ENCODE assay signal across 8 cellular contexts in genomic region chr5:44808435-44809214, GRCh38. TPM values are rescaled to one million over a fixed set of nuclear protein-coding genes. Genes with fewer than 3 reads are reported as not detected.
DNase-seq lines count a peak whose midpoint lies in the region; ATAC-seq and TF ChIP-seq lines count a peak whose summit lies in the region.

Gene MRPS30, plus strand, starts transcription at chr5:44808947. Its CDS starts 16 bp downstream, at chr5:44808963.

- no peaks in the 10 kb centered on the region for H3K9me3 Mint-ChIP-seq in dendritic cell treated with granulocyte-macrophage colony-stimulating factor and Interleukin-4, amounts not matched to agents 40 ng/mL and 50 ng/mL, for 4 days

- no peaks in the 10 kb centered on the region for H3K27me3 ChIP-seq in left lung

- peaks cover 0 to 25% of the 10 kb centered on the region in 2 donors for H3K36me3 ChIP-seq in left lung

- peak in 1 of 2 donors; percentile 28 for TF ChIP-seq CTCF in left lung (IDR thresholded peaks at IDR 0.05)

- ATAC-seq in GM19328 (IDR thresholded peaks at IDR 0.05; ENCODE audit: unreplicated experiment) = peak; percentile 98
- peak; percentile 97 for ATAC-seq in HG03521 (IDR thresholded peaks at IDR 0.05; ENCODE audit: unreplicated experiment)
- ATAC-seq in left lung = peak; percentile 99

- H3K4me1 ChIP-seq in left lung = peaks cover 12 to 26% of the 10 kb centered on the region in 2 donors

- H3K27ac Mint-ChIP-seq in dendritic cell treated with granulocyte-macrophage colony-stimulating factor and Interleukin-4, amounts not matched to agents 40 ng/mL and 50 ng/mL, for 4 days = peak within 1 kb of the TSS; percentile 92

- H3K4me3 ChIP-seq in left lung = peak within 1 kb of the TSS; percentile 73 to 90

- H3K27me3 Mint-ChIP-seq in dendritic cell treated with granulocyte-macrophage colony-stimulating factor and Interleukin-4, amounts not matched to agents 40 ng/mL and 50 ng/mL, for 4 days = no peaks in the 10 kb centered on the region

- intact Hi-C loops in dendritic cell treated with granulocyte-macrophage colony-stimulating factor and Interleukin-4, amounts not matched to agents 40 ng/mL and 50 ng/mL, for 4 days (cut with micrococcal nuclease) = loop anchor here (10.0 kb wide), 1 partner anchor 1494 kb away; the partner anchor contains the start of gene HMGCS1
- intact Hi-C loops in left lung (cut with DNase I) = no loop called here

- peaks cover 20% of the 10 kb centered on the region for H3K36me3 Mint-ChIP-seq in dendritic cell treated with granulocyte-macrophage colony-stimulating factor and Interleukin-4, amounts not matched to agents 40 ng/mL and 50 ng/mL, for 4 days (ENCODE audit: low read depth)

- DNase-seq in C1 segment of cervical spinal cord (lab: John Stamatoyannopoulos, UW) (peak; percentile 47 to 99 (median 90)), NCI-H748 (lab: John Stamatoyannopoulos, UW; ENCODE audit: unreplicated experiment) (peak; percentile 100), left lung (peak; percentile 89 to 93)
- peak; percentile 69 to 95 for DNase-seq in activated CD4-positive, alpha-beta T cell treated with anti-CD3 and anti-CD28 coated beads, Interleukin-2, amount 50 U/mL, for 24 hours (ENCODE audit: low read depth in 1 of 2, low spot score in 1 of 2)
- DNase-seq in stimulated activated CD4-positive, alpha-beta T cell treated with anti-CD3 and anti-CD28 coated beads, Interleukin-4, amount 100 ng/mL, for 1 hour = peak; percentile 78

- H3K4me3 Mint-ChIP-seq in dendritic cell treated with granulocyte-macrophage colony-stimulating factor and Interleukin-4, amounts not matched to agents 40 ng/mL and 50 ng/mL, for 4 days = peak within 1 kb of the TSS; percentile 89

- peaks cover 15% of the 10 kb centered on the region for H3K4me1 Mint-ChIP-seq in dendritic cell treated with granulocyte-macrophage colony-stimulating factor and Interleukin-4, amounts not matched to agents 40 ng/mL and 50 ng/mL, for 4 days (ENCODE audit: low read depth)

- H3K9me3 ChIP-seq in left lung = no peaks in the 10 kb centered on the region

- H3K27ac ChIP-seq in left lung = peak within 1 kb of the TSS; percentile 73 to 90

RNA-seq across cellular contexts. Expression of gene MRPS30, which starts in this region (rescaled TPM):
- total RNA-seq in left lung = 10 to 100 TPM; 36.3 to 39.1 TPM

Comparison
In these comparisons a context has a peak if more than half of its experiments do, and no peak if none do; other contexts are left out.
1. Peak in every context shown above with its lines: DNase-seq, ATAC-seq, H3K4me3 ChIP-seq and H3K27ac ChIP-seq.